13 cellular contexts compared by ENCODE assay signal in genomic region chr21:15293251-15293650, GRCh38.
DNase-seq lines count a peak whose midpoint lies in the region; ATAC-seq and TF ChIP-seq lines count a peak whose summit lies in the region.
"Had no signal": no experiment of that assay in that cellular context is flagged by ENCODE, and none has a peak within 500 bp of the region (broad histone marks: within the 10 kb centered on the region; RNA-seq: fewer than 3 reads in every experiment).

No MANE protein-coding gene starts in this region.

- DNase-seq in H7 (peak; percentile 15), SK-MEL-5 (ENCODE audit: low read depth, low spot score) (peak; percentile 19), foreskin melanocyte (peak; percentile 77), retina (peak; percentile 36), sigmoid colon (no peak), Ammon's horn (ENCODE audit: low spot score) (no peak)
- DNase-seq in activated naive CD4-positive, alpha-beta T cell treated with anti-CD3 and anti-CD28 coated beads, Interleukin-2, amount 10 ng/mL, durations not matched to agents 7 days and 5 days: no peak
- DNase-seq: activated CD8-positive, alpha-beta T cell treated with anti-CD3 and anti-CD28 coated beads, Interleukin-2, amount 10 ng/mL, durations not matched to agents 7 days and 5 days; effector memory CD8-positive, alpha-beta T cell; NCI-H748 treated with DMSO at 0.1 percent for 48 hours; stimulated activated naive CD8-positive, alpha-beta T cell treated with anti-CD3 and anti-CD28 coated beads, Interleukin-15, amount 100 ng/mL, for 72 hours had no signal

- no peak overlapping the region for H3K27ac Mint-ChIP-seq in activated naive CD4-positive, alpha-beta T cell treated with anti-CD3 and anti-CD28 coated beads, Interleukin-2, amount 10 ng/mL, durations not matched to agents 7 days and 5 days
- H3K27ac Mint-ChIP-seq: activated CD8-positive, alpha-beta T cell treated with anti-CD3 and anti-CD28 coated beads, Interleukin-2, amount 10 ng/mL, durations not matched to agents 7 days and 5 days; effector memory CD8-positive, alpha-beta T cell; stimulated activated naive CD8-positive, alpha-beta T cell treated with anti-CD3 and anti-CD28 coated beads, Interleukin-15, amount 100 ng/mL, for 72 hours had no signal

- H3K9me3 ChIP-seq in sigmoid colon: no peaks in the 10 kb centered on the region

- no peak overlapping the region for H3K4me3 Mint-ChIP-seq in activated naive CD4-positive, alpha-beta T cell treated with anti-CD3 and anti-CD28 coated beads, Interleukin-2, amount 10 ng/mL, durations not matched to agents 7 days and 5 days
- H3K4me3 Mint-ChIP-seq: activated CD8-positive, alpha-beta T cell treated with anti-CD3 and anti-CD28 coated beads, Interleukin-2, amount 10 ng/mL, durations not matched to agents 7 days and 5 days; effector memory CD8-positive, alpha-beta T cell; stimulated activated naive CD8-positive, alpha-beta T cell treated with anti-CD3 and anti-CD28 coated beads, Interleukin-15, amount 100 ng/mL, for 72 hours had no signal

- no peaks in the 10 kb centered on the region for H3K4me1 Mint-ChIP-seq in activated naive CD4-positive, alpha-beta T cell treated with anti-CD3 and anti-CD28 coated beads, Interleukin-2, amount 10 ng/mL, durations not matched to agents 7 days and 5 days
- H3K4me1 Mint-ChIP-seq: stimulated activated naive CD8-positive, alpha-beta T cell treated with anti-CD3 and anti-CD28 coated beads, Interleukin-15, amount 100 ng/mL, for 72 hours had no signal

- no peaks in the 10 kb centered on the region for H3K27me3 ChIP-seq in H7 (ENCODE audit: control insufficient read depth, insufficient read depth, low read length)
- H3K27me3 ChIP-seq in sigmoid colon: no peaks in the 10 kb centered on the region

- no peak for TF ChIP-seq CTCF in sigmoid colon (IDR thresholded peaks at IDR 0.05)

- CTCF ChIA-PET in activated naive CD4-positive, alpha-beta T cell treated with anti-CD3 and anti-CD28 coated beads, Interleukin-2, amount 10 ng/mL, durations not matched to agents 7 days and 5 days (lab: Charles Lee): no interaction called here

- no peaks in the 10 kb centered on the region for H3K27me3 Mint-ChIP-seq in activated naive CD4-positive, alpha-beta T cell treated with anti-CD3 and anti-CD28 coated beads, Interleukin-2, amount 10 ng/mL, durations not matched to agents 7 days and 5 days
- H3K27me3 Mint-ChIP-seq: stimulated activated naive CD8-positive, alpha-beta T cell treated with anti-CD3 and anti-CD28 coated beads, Interleukin-15, amount 100 ng/mL, for 72 hours had no signal

- H3K9me3 Mint-ChIP-seq in activated naive CD4-positive, alpha-beta T cell treated with anti-CD3 and anti-CD28 coated beads, Interleukin-2, amount 10 ng/mL, durations not matched to agents 7 days and 5 days: no peaks in the 10 kb centered on the region
- H3K9me3 Mint-ChIP-seq: effector memory CD8-positive, alpha-beta T cell; stimulated activated naive CD8-positive, alpha-beta T cell treated with anti-CD3 and anti-CD28 coated beads, Interleukin-15, amount 100 ng/mL, for 72 hours had no signal

- intact Hi-C loops in sigmoid colon (cut with DNase I): no loop called here

- H3K4me1 ChIP-seq in sigmoid colon: peaks cover 0 to 18% (median 6%) of the 10 kb centered on the region in 4 donors
- H3K4me1 ChIP-seq: parathyroid adenoma had no signal

- H3K4me3 ChIP-seq in H7 (ENCODE audit: insufficient read depth, low read depth, low read length): no peak overlapping the region
- H3K4me3 ChIP-seq in sigmoid colon: no peak overlapping the region

- no peak for TF ChIP-seq EP300 in sigmoid colon (IDR thresholded peaks at IDR 0.05)

- in situ Hi-C loops in SK-MEL-5 (cut with HindIII; ENCODE audit: low pct_unique_long_range_greater_than_20kb, low sequenced_read_pairs): no loop called here

- no peak for ATAC-seq in GM21825 (IDR thresholded peaks at IDR 0.05; ENCODE audit: unreplicated experiment)
- ATAC-seq: activated CD8-positive, alpha-beta T cell treated with anti-CD3 and anti-CD28 coated beads, Interleukin-2, amount 10 ng/mL, durations not matched to agents 7 days and 5 days; effector memory CD8-positive, alpha-beta T cell; stimulated activated naive CD8-positive, alpha-beta T cell treated with anti-CD3 and anti-CD28 coated beads, Interleukin-15, amount 100 ng/mL, for 72 hours had no signal

- no peaks in the 10 kb centered on the region for H3K36me3 Mint-ChIP-seq in activated naive CD4-positive, alpha-beta T cell treated with anti-CD3 and anti-CD28 coated beads, Interleukin-2, amount 10 ng/mL, durations not matched to agents 7 days and 5 days

- no peak for TF ChIP-seq POLR2A in sigmoid colon (IDR thresholded peaks at IDR 0.05)

- peak overlapping the region in 1 of 4 donors; percentile 51 for H3K27ac ChIP-seq in sigmoid colon
- H3K27ac ChIP-seq: parathyroid adenoma had no signal

- H3K36me3 ChIP-seq in H7 (replicated peaks; ENCODE audit: control insufficient read depth, insufficient read depth, low read length) (no peaks in the 10 kb centered on the region), sigmoid colon (no peaks in the 10 kb centered on the region)

Comparison
In these comparisons a context has a peak if more than half of its experiments do, and no peak if none do; other contexts are left out.
1. DNase-seq: peak in H7 (single experiment), SK-MEL-5 (single experiment), foreskin melanocyte (single experiment) and retina (single experiment); none in activated naive CD4-positive, alpha-beta T cell treated with anti-CD3 and anti-CD28 coated beads, Interleukin-2, amount 10 ng/mL, durations not matched to agents 7 days and 5 days (single experiment), sigmoid colon (single experiment) and Ammon's horn (single experiment).